Comparison of ENCODE assay signal across 17 cellular contexts in the genomic region with DNA sequence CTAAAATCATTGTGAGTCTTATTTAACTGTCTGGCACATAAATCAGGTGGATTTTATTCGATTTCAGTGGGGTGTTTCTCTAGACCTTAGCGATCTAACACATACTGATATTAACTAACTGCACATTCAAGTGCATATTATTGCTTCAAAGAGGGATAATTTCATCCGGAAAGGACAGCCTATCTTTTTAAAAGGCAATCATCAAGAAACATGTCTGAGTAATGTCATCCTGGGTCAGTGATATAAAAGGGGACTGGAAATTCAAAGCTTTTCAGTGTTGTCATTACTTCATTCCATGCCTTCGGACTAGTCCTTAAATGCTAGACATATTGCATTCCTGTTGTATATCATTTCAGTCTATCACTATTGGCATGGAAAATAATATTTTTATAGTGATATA.
DNase-seq lines count a peak whose midpoint lies in the region; ATAC-seq and TF ChIP-seq lines count a peak whose summit lies in the region.
"Had no signal": no experiment of that assay in that cellular context is flagged by ENCODE, and none has a peak within 500 bp of the region (broad histone marks: within the 10 kb centered on the region; RNA-seq: fewer than 3 reads in every experiment).

No MANE protein-coding gene starts in this region.

- no peaks in the 10 kb centered on the region for H3K79me2 ChIP-seq in H9 (ENCODE audit: insufficient read depth, low read length)

- H2BK15ac ChIP-seq in H9 (ENCODE audit: low read depth, low read length): no peak overlapping the region

- no peak for DNase-seq in H9
- DNase-seq in SK-N-DZ (ENCODE audit: low spot score): peak; percentile 87
- DNase-seq in left kidney (ENCODE audit: low read depth, low spot score): peak; percentile 25
- DNase-seq in AG08396 (ENCODE audit: low spot score): no peak
- DNase-seq in hypothalamus (lab: John Stamatoyannopoulos, UW): no peak
- DNase-seq in progenitor cell of endocrine pancreas (ENCODE audit: low spot score, unreplicated experiment): no peak
- DNase-seq: 8988T; ACHN; C1 segment of cervical spinal cord; CD4-positive, alpha-beta memory T cell; COR-L47; DMS153; DND-41; GOT3; HCEC 1CT had no signal

- H3K23me2 ChIP-seq in H9 (ENCODE audit: insufficient read length, low read depth, low read length, poor library complexity, severe bottlenecking): no peaks in the 10 kb centered on the region

- no peak overlapping the region for H3T11ph ChIP-seq in H9 (ENCODE audit: low read length)

- no peaks in the 10 kb centered on the region for H3K27me3 Mint-ChIP-seq in H9 (ENCODE audit: low read depth)
- no peaks in the 10 kb centered on the region for H3K27me3 Mint-ChIP-seq in progenitor cell of endocrine pancreas
- H3K27me3 Mint-ChIP-seq: CD4-positive, alpha-beta memory T cell had no signal

- H3K9me3 ChIP-seq in H9 (ENCODE audit: control insufficient read depth, low read depth, low read length): no peaks in the 10 kb centered on the region
- H3K9me3 ChIP-seq: A549 had no signal

- H2BK12ac ChIP-seq in H9 (ENCODE audit: insufficient read length, low read depth, low read length): no peak overlapping the region

- TF ChIP-seq CTCF in H9 (conservative IDR thresholded peaks at IDR 0.05) (no peak), progenitor cell of endocrine pancreas (IDR thresholded peaks at IDR 0.05; ENCODE audit: unreplicated experiment) (no peak)

- H4K20me1 ChIP-seq in H9 (ENCODE audit: control insufficient read depth, insufficient read depth, insufficient read length): no peaks in the 10 kb centered on the region

- WGBS in H9 (ENCODE audit: extremely low coverage, insufficient read length, low lambda C conversion rate): no CpG with 5 or more reads among the region's 4 CpGs

- H3K14ac ChIP-seq in H9 (ENCODE audit: insufficient read depth, low read length): no peak overlapping the region; the same call in 1 of the 2 replicates

- no peak overlapping the region for H2BK120ac ChIP-seq in H9 (ENCODE audit: low read depth, low read length, poor library complexity, severe bottlenecking)

- H3K4me1 Mint-ChIP-seq in H9 (peaks cover 9 to 14% of the 10 kb centered on the region in 2 experiments), progenitor cell of endocrine pancreas (ENCODE audit: low read depth) (no peaks in the 10 kb centered on the region)
- H3K4me1 Mint-ChIP-seq: CD4-positive, alpha-beta memory T cell had no signal

- ATAC-seq in GM21528 (IDR thresholded peaks at IDR 0.05; ENCODE audit: low FRiP score, unreplicated experiment): no peak
- ATAC-seq: A549 had no signal

- peak overlapping the region; percentile 60 for H2BK20ac ChIP-seq in H9 (ENCODE audit: low read depth, low read length, poor library complexity, severe bottlenecking)

- no peak overlapping the region for H3K4me2 ChIP-seq in H9 (ENCODE audit: insufficient read depth, insufficient read length, low read length)
- H3K4me2 ChIP-seq: A549 had no signal

- no peak overlapping the region for H4K5ac ChIP-seq in H9 (ENCODE audit: insufficient read length, low read depth, low read length)

- H3K9me3 Mint-ChIP-seq in H9 (peaks cover 12 to 14% of the 10 kb centered on the region in 2 experiments), progenitor cell of endocrine pancreas (ENCODE audit: low read depth) (peaks cover 5% of the 10 kb centered on the region)

- no peak overlapping the region for H3K4ac ChIP-seq in H9 (ENCODE audit: low read depth, low read length)

- no peak overlapping the region for H2BK5ac ChIP-seq in H9 (ENCODE audit: insufficient read length, low read length)

- H2AK5ac ChIP-seq in H9 (ENCODE audit: insufficient read length, low read length): no peak overlapping the region

- no peak overlapping the region for H3K18ac ChIP-seq in H9 (ENCODE audit: insufficient read length, low read depth, low read length)

- H3K9ac ChIP-seq in H9 (ENCODE audit: extremely low read depth, insufficient read length, low read length): no peak overlapping the region

- H3K23ac ChIP-seq in H9 (ENCODE audit: insufficient read length, low read depth, low read length): no peak overlapping the region

- no peak overlapping the region for H3K4me3 Mint-ChIP-seq in H9
- H3K4me3 Mint-ChIP-seq in progenitor cell of endocrine pancreas (ENCODE audit: low read depth): no peak overlapping the region
- H3K4me3 Mint-ChIP-seq: CD4-positive, alpha-beta memory T cell had no signal

- H4K8ac ChIP-seq in H9 (replicated peaks; ENCODE audit: insufficient read length, low read depth, low read length): no peak overlapping the region

- no peaks in the 10 kb centered on the region for H3K4me1 ChIP-seq in H9 (ENCODE audit: insufficient read depth, low read length)
- H3K4me1 ChIP-seq: A549 had no signal

- H3K27me3 ChIP-seq in H9 (ENCODE audit: insufficient read depth, low read length): no peaks in the 10 kb centered on the region

- no peak overlapping the region for H3K56ac ChIP-seq in H9 (ENCODE audit: insufficient read length, low read depth, low read length)

- no peaks in the 10 kb centered on the region for H3K79me1 ChIP-seq in H9 (ENCODE audit: insufficient read depth, low read depth, low read length, poor library complexity, severe bottlenecking)

- H3K36me3 Mint-ChIP-seq in H9 (ENCODE audit: insufficient read depth in 1 of 3, low read depth in 3 of 3) (peaks cover 4 to 16% (median 15%) of the 10 kb centered on the region in 3 experiments; a peak in 5 of 7 replicates), progenitor cell of endocrine pancreas (ENCODE audit: insufficient read depth) (no peaks in the 10 kb centered on the region)
- H3K36me3 Mint-ChIP-seq: CD4-positive, alpha-beta memory T cell had no signal

- no peak overlapping the region for H4K91ac ChIP-seq in H9 (ENCODE audit: insufficient read length, low read depth, low read length)

- no peak overlapping the region for H2AFZ ChIP-seq in H9 (ENCODE audit: low read length)

- H3K27ac ChIP-seq in H9 (ENCODE audit: insufficient read length, low read depth, low read length): no peak overlapping the region
- H3K27ac ChIP-seq: A549 had no signal

- H3K27ac Mint-ChIP-seq in H9: peak overlapping the region in 2 of 3 experiments; percentile 9 to 28; a peak in 4 of 7 replicates
- no peak overlapping the region for H3K27ac Mint-ChIP-seq in progenitor cell of endocrine pancreas
- H3K27ac Mint-ChIP-seq: CD4-positive, alpha-beta memory T cell had no signal

Comparison
In these comparisons a context has a peak if more than half of its experiments do, and no peak if none do; other contexts are left out.
1. DNase-seq: peak in SK-N-DZ (single experiment) and left kidney (single experiment); none in H9 (single experiment), AG08396 (single experiment), hypothalamus (0 of 51) and progenitor cell of endocrine pancreas (single experiment).